8 cellular contexts compared by ENCODE assay signal in the genomic region with DNA sequence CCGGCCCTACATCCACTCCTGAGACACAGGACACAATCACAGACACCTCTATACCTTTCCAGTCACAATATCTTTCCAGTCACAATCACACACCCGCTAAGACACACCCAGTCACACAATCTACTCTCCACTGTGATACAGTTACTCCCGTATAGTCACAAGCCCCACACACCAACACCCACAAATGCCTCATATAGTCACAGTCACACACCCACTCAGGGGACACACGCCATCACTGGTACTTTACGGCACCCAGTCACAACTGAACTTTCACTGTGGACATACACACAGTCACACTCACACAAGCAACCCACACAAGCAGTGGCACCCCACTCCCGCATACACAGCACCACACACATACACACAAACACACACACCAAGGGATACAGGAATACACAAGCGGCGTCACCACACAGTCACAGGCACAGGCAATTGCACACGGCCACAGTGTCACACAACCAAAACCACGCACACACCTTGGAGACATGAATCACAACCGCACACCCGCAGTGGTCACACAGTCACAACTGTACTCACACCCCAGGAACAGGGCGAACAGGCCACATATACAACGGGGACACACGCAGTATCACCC. TPM values are rescaled to one million over a fixed set of nuclear protein-coding genes. Genes with fewer than 3 reads are reported as not detected.
DNase-seq lines count a peak whose midpoint lies in the region; ATAC-seq and TF ChIP-seq lines count a peak whose summit lies in the region.

No MANE protein-coding gene starts in this region.

- no peaks in the 10 kb centered on the region for H3K27me3 ChIP-seq in CD8-positive, alpha-beta T cell (ENCODE audit: insufficient read depth, low read length)
- H3K27me3 ChIP-seq in HUES6 (ENCODE audit: control insufficient read depth, insufficient read depth, low read length): no peaks in the 10 kb centered on the region
- H3K27me3 ChIP-seq in naive thymus-derived CD4-positive, alpha-beta T cell (ENCODE audit: control insufficient read depth in 2 of 2, insufficient read depth in 2 of 2, low read length in 2 of 2): no peaks in the 10 kb centered on the region

- H3K9ac ChIP-seq in HUES6 (ENCODE audit: low read length): peak overlapping the region; percentile 97

- CTCF ChIA-PET in CD8-positive, alpha-beta T cell (lab: Charles Lee): interaction anchor here (1.3 kb wide), 1 partner anchor 86 kb away, joined by 6 read pairs; no protein-coding TSS in a partner anchor
- CTCF ChIA-PET in naive thymus-derived CD4-positive, alpha-beta T cell (lab: Charles Lee): no interaction called here

- peak in 1 of 7 experiments; percentile 1 for DNase-seq in CD8-positive, alpha-beta T cell
- DNase-seq in coronary artery (ENCODE audit: low spot score) (no peak), CD1c-positive myeloid dendritic cell (ENCODE audit: extremely low spot score) (no peak), DMS 273 treated with DMSO at 0.1 percent for 48 hours (lab: John Stamatoyannopoulos, UW) (no peak), NCI-H1694 (lab: John Stamatoyannopoulos, UW) (no peak)
- DNase-seq in naive thymus-derived CD4-positive, alpha-beta T cell: peak in 4 of 9 donors; percentile 5 to 14 (median 6)
- DNase-seq in activated CD4-positive, alpha-beta T cell treated with anti-CD3 and anti-CD28 coated beads for 1 hour: no peak

- H3K4me1 Mint-ChIP-seq in CD8-positive, alpha-beta T cell (ENCODE audit: low read depth): peaks cover 25% of the 10 kb centered on the region
- peaks cover 6 to 21% (median 18%) of the 10 kb centered on the region in 7 donors for H3K4me1 Mint-ChIP-seq in naive thymus-derived CD4-positive, alpha-beta T cell

- no peak overlapping the region for H3K27ac Mint-ChIP-seq in CD8-positive, alpha-beta T cell
- no peak overlapping the region for H3K27ac Mint-ChIP-seq in naive thymus-derived CD4-positive, alpha-beta T cell

- peak overlapping the region; percentile 73 for H3K4me3 ChIP-seq in CD8-positive, alpha-beta T cell (ENCODE audit: low read depth, low read length)
- H3K4me3 ChIP-seq in HUES6 (ENCODE audit: low read depth, low read length) (peak overlapping the region; percentile 79), coronary artery (peak overlapping the region; percentile 90)
- peak overlapping the region; percentile 97 for H3K4me3 ChIP-seq in naive thymus-derived CD4-positive, alpha-beta T cell (ENCODE audit: low read length)

- POLR2A ChIA-PET in CD8-positive, alpha-beta T cell (lab: Charles Lee): interaction anchor here (0.6 to 2.0 kb wide), 9 partner anchors 99 to 1693 kb away, joined by 3 to 17 read pairs (median 6); a partner anchor contains a TSS
- POLR2A ChIA-PET in naive thymus-derived CD4-positive, alpha-beta T cell (lab: Charles Lee): interaction anchor here (0.7 to 1.9 kb wide), 16 partner anchors 11 to 1693 kb away, joined by 3 to 13 read pairs (median 4); a partner anchor contains a TSS

- no peak overlapping the region for H3K4me3 Mint-ChIP-seq in CD8-positive, alpha-beta T cell
- H3K4me3 Mint-ChIP-seq in naive thymus-derived CD4-positive, alpha-beta T cell: no peak overlapping the region

- H3K27ac ChIP-seq in CD8-positive, alpha-beta T cell (ENCODE audit: low read depth, low read length): peak overlapping the region; percentile 92
- H3K27ac ChIP-seq in HUES6 (ENCODE audit: low read depth, low read length) (peak overlapping the region; percentile 5; the same call in 1 of the 2 replicates), coronary artery (peak overlapping the region; percentile 96 to 97)
- H3K27ac ChIP-seq in naive thymus-derived CD4-positive, alpha-beta T cell (ENCODE audit: low read depth, low read length): peak overlapping the region; percentile 94

- peaks cover 6% of the 10 kb centered on the region for H3K36me3 Mint-ChIP-seq in CD8-positive, alpha-beta T cell
- H3K36me3 Mint-ChIP-seq in naive thymus-derived CD4-positive, alpha-beta T cell: peaks cover 0 to 14% (median 5%) of the 10 kb centered on the region in 5 donors

- no peaks in the 10 kb centered on the region for H3K9me3 ChIP-seq in CD8-positive, alpha-beta T cell (ENCODE audit: low read length)
- H3K9me3 ChIP-seq in HUES6 (ENCODE audit: control insufficient read depth, insufficient read depth, low read depth, low read length): no peaks in the 10 kb centered on the region
- H3K9me3 ChIP-seq in naive thymus-derived CD4-positive, alpha-beta T cell (ENCODE audit: control insufficient read depth in 2 of 3, low read length in 3 of 3): no peaks in the 10 kb centered on the region

- intact Hi-C loops in CD8-positive, alpha-beta T cell (cut with DNase I, micrococcal nuclease): loop anchor here (1.0 to 10.0 kb wide), 18 partner anchors 73 to 1381 kb away; a partner anchor contains a TSS
- intact Hi-C loops in naive thymus-derived CD4-positive, alpha-beta T cell (cut with micrococcal nuclease): loop anchor here (1.0 to 10.0 kb wide), 27 partner anchors 45 to 1441 kb away; a partner anchor contains a TSS

- ATAC-seq in CD8-positive, alpha-beta T cell: no peak
- no peak for ATAC-seq in naive thymus-derived CD4-positive, alpha-beta T cell

- H3K36me3 ChIP-seq in CD8-positive, alpha-beta T cell (ENCODE audit: insufficient read depth, low read length): no peaks in the 10 kb centered on the region
- peaks cover 11% of the 10 kb centered on the region for H3K36me3 ChIP-seq in HUES6 (ENCODE audit: control insufficient read depth, insufficient read depth, low read length)
- H3K36me3 ChIP-seq in naive thymus-derived CD4-positive, alpha-beta T cell (ENCODE audit: control insufficient read depth in 2 of 3, insufficient read depth in 3 of 3, low read length in 3 of 3): peaks cover 0 to 5% (median 0%) of the 10 kb centered on the region in 3 experiments

- no peaks in the 10 kb centered on the region for H3K9me3 Mint-ChIP-seq in CD8-positive, alpha-beta T cell
- peaks cover 0 to 4% (median 0%) of the 10 kb centered on the region in 11 donors for H3K9me3 Mint-ChIP-seq in naive thymus-derived CD4-positive, alpha-beta T cell

- no peak for TF ChIP-seq CTCF in CD8-positive, alpha-beta T cell (IDR thresholded peaks at IDR 0.05)
- TF ChIP-seq CTCF in coronary artery (IDR thresholded peaks at IDR 0.05): no peak

- H3K27me3 Mint-ChIP-seq in CD8-positive, alpha-beta T cell (ENCODE audit: low read depth): no peaks in the 10 kb centered on the region
- H3K27me3 Mint-ChIP-seq in naive thymus-derived CD4-positive, alpha-beta T cell: no peaks in the 10 kb centered on the region

- peaks cover 22% of the 10 kb centered on the region for H3K4me1 ChIP-seq in CD8-positive, alpha-beta T cell (ENCODE audit: insufficient read depth, low read length)
- H3K4me1 ChIP-seq in HUES6 (ENCODE audit: control insufficient read depth, insufficient read depth, low read length): peaks cover 5% of the 10 kb centered on the region
- H3K4me1 ChIP-seq in naive thymus-derived CD4-positive, alpha-beta T cell (ENCODE audit: control insufficient read depth in 2 of 2, insufficient read depth in 2 of 2, low read length in 2 of 2): peaks cover 14 to 16% of the 10 kb centered on the region in 2 donors

RNA-seq across cellular contexts. Expression of a gene that starts 0.6 kb away (rescaled TPM):
- 10 to 100 TPM in 1 of 2 experiments, 1 to 10 TPM in 1; 9.4 to 10.8 TPM for total RNA-seq in CD8-positive, alpha-beta T cell
- 10 to 100 TPM in 2 of 5 experiments, 1 to 10 TPM in 3; 2.7 to 11.6 (median 7.8) TPM for total RNA-seq in naive thymus-derived CD4-positive, alpha-beta T cell
- polyA plus RNA-seq in naive thymus-derived CD4-positive, alpha-beta T cell: 1 to 10 TPM; 3.6 to 9.4 TPM

RNA-seq across cellular contexts. Expression of a gene that starts 1.0 kb away (rescaled TPM):
- 10 to 100 TPM; 16.8 to 18.9 TPM for total RNA-seq in CD8-positive, alpha-beta T cell
- 10 to 100 TPM; 27.7 to 77.4 (median 57.7) TPM for total RNA-seq in naive thymus-derived CD4-positive, alpha-beta T cell
- 100 to 1,000 TPM in 1 of 2 donors, 10 to 100 TPM in 1; 67.6 to 111 TPM for polyA plus RNA-seq in naive thymus-derived CD4-positive, alpha-beta T cell

Comparison
In these comparisons a context has a peak if more than half of its experiments do, and no peak if none do; other contexts are left out.
1. H3K27ac ChIP-seq: peak in every context shown above with its lines; median percentile 96 in coronary artery; 94 in naive thymus-derived CD4-positive, alpha-beta T cell; 92 in CD8-positive, alpha-beta T cell; 5 in HUES6.